Comparison of ENCODE assay signal across 10 cellular contexts in the genomic region with DNA sequence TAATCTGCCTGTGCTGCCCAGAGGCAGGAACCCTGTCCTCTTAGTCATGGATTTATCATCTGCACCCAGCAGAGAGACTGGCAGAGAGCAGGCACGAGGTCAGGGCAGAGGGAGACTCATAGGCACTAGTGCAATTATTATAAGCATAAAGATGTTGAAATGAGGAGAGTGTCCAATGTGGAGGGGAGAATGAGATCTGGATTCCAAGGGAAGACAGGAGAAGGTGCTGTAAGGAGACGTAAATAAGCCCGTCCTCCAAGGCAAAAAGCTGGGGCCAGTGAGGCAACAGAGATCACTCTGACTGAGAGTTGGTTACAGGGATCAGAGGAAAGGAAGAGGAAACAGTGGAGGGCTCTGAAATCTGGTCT.
A peak's percentile ranks its signal among the peaks of the same experiment; 100 is the strongest.
DNase-seq lines count a peak whose midpoint lies in the region; ATAC-seq and TF ChIP-seq lines count a peak whose summit lies in the region.
"Had no signal": no experiment of that assay in that cellular context is flagged by ENCODE, and none has a peak within 500 bp of the region (broad histone marks: within the 10 kb centered on the region; RNA-seq: fewer than 3 reads in every experiment).

No MANE protein-coding gene starts in this region.

- H3K79me2 ChIP-seq in hepatocyte: no peaks in the 10 kb centered on the region

- H3K36me3 ChIP-seq in hepatocyte (replicated peaks; ENCODE audit: insufficient read depth, low read depth): no peaks in the 10 kb centered on the region
- H3K36me3 ChIP-seq: gastrocnemius medialis had no signal

- H3K27me3 Mint-ChIP-seq in WTC11 (ENCODE audit: low read depth): no peaks in the 10 kb centered on the region
- H3K27me3 Mint-ChIP-seq: memory B cell had no signal

- ATAC-seq in WTC11 (peak; percentile 62), HG03108 (IDR thresholded peaks at IDR 0.05; ENCODE audit: unreplicated experiment) (no peak)
- ATAC-seq: gastrocnemius medialis had no signal

- CTCF ChIA-PET in WTC11 (lab: Charles Lee): interaction anchor here (0.9 to 1.4 kb wide), 2 partner anchors 157 to 206 kb away, joined by 3 to 7 read pairs; no protein-coding TSS in a partner anchor

- H3K4me2 ChIP-seq in hepatocyte: no peak overlapping the region

- no peaks in the 10 kb centered on the region for H4K20me1 ChIP-seq in hepatocyte (ENCODE audit: insufficient read depth, poor library complexity, severe bottlenecking)

- no peak overlapping the region for H2AFZ ChIP-seq in hepatocyte

- no peaks in the 10 kb centered on the region for H3K9me3 ChIP-seq in hepatocyte (ENCODE audit: low read depth)
- H3K9me3 ChIP-seq: gastrocnemius medialis had no signal

- H3K27me3 ChIP-seq in hepatocyte: no peaks in the 10 kb centered on the region
- H3K27me3 ChIP-seq: gastrocnemius medialis had no signal

- H3K4me3 Mint-ChIP-seq in WTC11: no peak overlapping the region
- H3K4me3 Mint-ChIP-seq: memory B cell had no signal

- H3K36me3 Mint-ChIP-seq in WTC11: no peaks in the 10 kb centered on the region

- H3K27ac ChIP-seq in hepatocyte (no peak overlapping the region), temporal lobe (ENCODE audit: low read depth, low read length) (peak overlapping the region; percentile 20)
- H3K27ac ChIP-seq: gastrocnemius medialis had no signal

- POLR2A ChIA-PET in WTC11 (lab: Charles Lee): interaction anchor here (1.2 kb wide), 1 partner anchor 11 kb away, joined by 3 read pairs; no protein-coding TSS in a partner anchor

- 83% methylated on average over 3 of the region's 3 CpGs for WGBS in hepatocyte (ENCODE audit: low lambda C conversion rate, missing lambda C conversion rate)

- H3K4me3 ChIP-seq in hepatocyte: no peak overlapping the region
- H3K4me3 ChIP-seq: gastrocnemius medialis had no signal

- H3K9me3 Mint-ChIP-seq in WTC11: no peaks in the 10 kb centered on the region
- H3K9me3 Mint-ChIP-seq: memory B cell had no signal

- H3K4me1 Mint-ChIP-seq in WTC11: peaks cover 42% of the 10 kb centered on the region

- H3K9me2 ChIP-seq in hepatocyte (replicated peaks; ENCODE audit: insufficient read depth): no peaks in the 10 kb centered on the region

- H3K4me1 ChIP-seq in hepatocyte (ENCODE audit: insufficient read depth): no peaks in the 10 kb centered on the region
- H3K4me1 ChIP-seq: gastrocnemius medialis had no signal

- DNase-seq in HT1080 (ENCODE audit: low read depth) (peak; percentile 87), WTC11 (ENCODE audit: low spot score) (no peak), hepatocyte (ENCODE audit: low spot score) (peak; percentile 32), superior temporal gyrus (ENCODE audit: extremely low spot score) (no peak), HuH-7 (ENCODE audit: low spot score) (no peak)
- DNase-seq: aorta, gastrocnemius medialis had no signal

- H3K27ac Mint-ChIP-seq in WTC11: peak overlapping the region; percentile 86
- H3K27ac Mint-ChIP-seq: memory B cell had no signal

- TF ChIP-seq CTCF in WTC11 (IDR thresholded peaks at IDR 0.05) (no peak), hepatocyte (IDR thresholded peaks at IDR 0.05; ENCODE audit: poor library complexity) (no peak)

TF ChIP-seq in WTC11, 78 proteins besides CTCF, POLR2A, EP300 and RAD21:
- TF ChIP-seq, protein P1, sequence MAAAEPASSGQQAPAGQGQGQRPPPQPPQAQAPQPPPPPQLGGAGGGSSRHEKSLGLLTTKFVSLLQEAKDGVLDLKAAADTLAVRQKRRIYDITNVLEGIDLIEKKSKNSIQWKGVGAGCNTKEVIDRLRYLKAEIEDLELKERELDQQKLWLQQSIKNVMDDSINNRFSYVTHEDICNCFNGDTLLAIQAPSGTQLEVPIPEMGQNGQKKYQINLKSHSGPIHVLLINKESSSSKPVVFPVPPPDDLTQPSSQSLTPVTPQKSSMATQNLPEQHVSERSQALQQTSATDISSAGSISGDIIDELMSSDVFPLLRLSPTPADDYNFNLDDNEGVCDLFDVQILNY (CRISPR knock-in tag; IDR thresholded peaks at IDR 0.05): no peak

Comparison
In these comparisons a context has a peak if more than half of its experiments do, and no peak if none do; other contexts are left out.
1. DNase-seq: peak in HT1080 (single experiment) and hepatocyte (single experiment); none in WTC11 (single experiment), superior temporal gyrus (single experiment) and HuH-7 (single experiment).